In the genomic region with DNA sequence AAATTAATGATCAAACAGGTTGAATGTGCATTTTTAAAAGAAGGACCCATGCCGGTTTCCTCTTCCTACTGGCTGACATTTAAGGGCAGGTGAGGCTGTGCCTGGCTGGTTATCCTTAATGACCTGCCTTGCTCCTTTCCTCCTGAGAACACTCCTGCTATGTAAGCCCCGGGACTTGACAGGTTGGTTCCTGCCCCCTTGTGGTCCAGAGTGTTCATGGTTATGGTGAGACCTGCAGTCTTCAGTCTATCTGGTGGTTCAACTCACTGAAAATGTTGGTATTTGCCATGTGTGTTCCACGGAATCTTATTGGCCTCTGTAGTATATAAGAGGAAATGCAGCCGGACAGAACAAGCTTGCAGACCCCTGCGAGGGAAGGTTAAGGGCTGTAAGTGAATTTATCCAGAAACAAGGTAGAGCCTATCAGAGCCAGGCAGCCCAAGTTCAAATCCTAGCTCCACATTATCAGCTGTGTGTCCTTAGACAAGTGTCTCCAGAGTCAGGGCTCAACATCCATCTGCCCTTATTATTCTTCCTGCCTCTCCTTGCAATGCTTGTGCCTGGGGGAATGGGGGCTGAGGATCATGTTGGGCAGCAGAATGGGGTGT, we compare ENCODE assay signal across 8 cellular contexts. TPM values are rescaled to one million over a fixed set of nuclear protein-coding genes. Genes with fewer than 3 reads are reported as not detected.
DNase-seq lines count a peak whose midpoint lies in the region; ATAC-seq, FAIRE-seq and TF ChIP-seq lines count a peak whose summit lies in the region.

No MANE protein-coding gene starts in this region.

- no peak for TF ChIP-seq EP300 in transverse colon (IDR thresholded peaks at IDR 0.05; ENCODE audit: low read depth)

- CTCF ChIA-PET in Calu3 (lab: Charles Lee) = interaction anchor here (0.6 to 3.0 kb wide), 5 partner anchors 15 to 116 kb away, joined by 3 to 21 read pairs (median 8); no protein-coding TSS in a partner anchor
- CTCF ChIA-PET in HEK293 (lab: Yijun Ruan, JAX) = interaction anchor here (0.5 to 3.1 kb wide), 13 partner anchors 9 to 416 kb away, joined by 3 to 15 read pairs (median 4); no protein-coding TSS in a partner anchor

- TF ChIP-seq CTCF in Calu3 (IDR thresholded peaks at IDR 0.05; ENCODE audit: unreplicated experiment) (peak; percentile 72), HEK293 (tag by site-specific recombination; IDR thresholded peaks at IDR 0.05) (no peak), kidney (IDR thresholded peaks at IDR 0.05; ENCODE audit: borderline replicate concordance, extremely low read depth, insufficient read depth) (peak; percentile 58), transverse colon (IDR thresholded peaks at IDR 0.05) (peak in 4 of 5 experiments; percentile 16 to 32 (median 28))

- no peak for FAIRE-seq in kidney (lab: Jason Lieb, UNC)

- in situ Hi-C loops in transverse colon (cut with MboI; ENCODE audit: low pct_ligation_motif_present in 1 of 4, low pct_unique_long_range_greater_than_20kb in 1 of 4, low sequenced_read_pairs in 3 of 4) = no loop called here

- H3K9me3 Mint-ChIP-seq in Calu3 (ENCODE audit: low read depth, unreplicated experiment) = no peaks in the 10 kb centered on the region
- no peaks in the 10 kb centered on the region for H3K9me3 Mint-ChIP-seq in activated naive CD8-positive, alpha-beta T cell treated with anti-CD3 and anti-CD28 coated beads, Interleukin-2, amount 50 U/mL, for 24 hours

- H3K4me1 ChIP-seq in HEK293 (ENCODE audit: control insufficient read depth, insufficient read depth, low read length) = no peaks in the 10 kb centered on the region
- no peaks in the 10 kb centered on the region for H3K4me1 ChIP-seq in kidney (ENCODE audit: control insufficient read depth in 1 of 2, insufficient read depth in 1 of 2, low read depth in 1 of 2, low read length in 2 of 2)
- no peaks in the 10 kb centered on the region for H3K4me1 ChIP-seq in transverse colon

- no peaks in the 10 kb centered on the region for H3K36me3 Mint-ChIP-seq in Calu3 (ENCODE audit: insufficient read depth, unreplicated experiment)
- H3K36me3 Mint-ChIP-seq in activated naive CD8-positive, alpha-beta T cell treated with anti-CD3 and anti-CD28 coated beads, Interleukin-2, amount 50 U/mL, for 24 hours (ENCODE audit: low read depth) = no peaks in the 10 kb centered on the region

- no peak overlapping the region for H3K4me3 Mint-ChIP-seq in Calu3 (ENCODE audit: low read depth, unreplicated experiment)
- no peak overlapping the region for H3K4me3 Mint-ChIP-seq in activated naive CD8-positive, alpha-beta T cell treated with anti-CD3 and anti-CD28 coated beads, Interleukin-2, amount 50 U/mL, for 24 hours

- intact Hi-C loops in Calu3 (cut with micrococcal nuclease; ENCODE audit: unreplicated experiment) (loop anchor here (1.0 to 2.0 kb wide), 3 partner anchors 87 to 309 kb away; no protein-coding TSS in a partner anchor), kidney (cut with DNase I) (no loop called here), transverse colon (cut with DNase I; ENCODE audit: low total_unique reads) (no loop called here)

- no peak for ATAC-seq in activated naive CD8-positive, alpha-beta T cell treated with anti-CD3 and anti-CD28 coated beads, Interleukin-2, amount 50 U/mL, for 24 hours
- ATAC-seq in HG03280 (IDR thresholded peaks at IDR 0.05; ENCODE audit: unreplicated experiment) = no peak
- ATAC-seq in activated CD4-positive, CD25-positive, alpha-beta regulatory T cell treated with anti-CD3 and anti-CD28 coated beads, Interleukin-2, amount 50 U/mL, for 24 hours = no peak

- 25% methylated on average over 5 of the region's 5 CpGs; no CpG with 5 or more reads in 1 of the 2 donors for WGBS in transverse colon (ENCODE audit: low coverage in 1 of 2), 2 donors

- TF ChIP-seq POLR2A in transverse colon (IDR thresholded peaks at IDR 0.05) = no peak

- peaks cover 8% of the 10 kb centered on the region for H3K4me1 Mint-ChIP-seq in Calu3 (ENCODE audit: low read depth, unreplicated experiment)
- H3K4me1 Mint-ChIP-seq in activated naive CD8-positive, alpha-beta T cell treated with anti-CD3 and anti-CD28 coated beads, Interleukin-2, amount 50 U/mL, for 24 hours = no peaks in the 10 kb centered on the region

- no TSS peak for BruUV-seq in Calu3 (replicated peaks; lab: Mats Ljungman, UMichigan)

- H3K27me3 Mint-ChIP-seq in Calu3 (ENCODE audit: unreplicated experiment) = peaks cover 100% of the 10 kb centered on the region
- peaks cover 45% of the 10 kb centered on the region for H3K27me3 Mint-ChIP-seq in activated naive CD8-positive, alpha-beta T cell treated with anti-CD3 and anti-CD28 coated beads, Interleukin-2, amount 50 U/mL, for 24 hours

- no peaks in the 10 kb centered on the region for H3K9me3 ChIP-seq in HEK293 (ENCODE audit: control insufficient read depth, insufficient read depth, low read depth, low read length)
- no peaks in the 10 kb centered on the region for H3K9me3 ChIP-seq in kidney (ENCODE audit: control insufficient read depth in 1 of 2, low read length in 2 of 2)
- no peaks in the 10 kb centered on the region for H3K9me3 ChIP-seq in transverse colon

- H3K27me3 ChIP-seq in transverse colon = peaks cover 15% of the 10 kb centered on the region

- no peak overlapping the region for H3K4me3 ChIP-seq in HEK293 (ENCODE audit: low read depth, low read length)
- no peak overlapping the region for H3K4me3 ChIP-seq in kidney (ENCODE audit: low read length in 2 of 2)
- no peak overlapping the region for H3K4me3 ChIP-seq in transverse colon

- no peak overlapping the region for H3K27ac ChIP-seq in HEK293 (ENCODE audit: extremely low read depth, low read depth, low read length)
- no peak overlapping the region for H3K27ac ChIP-seq in kidney (ENCODE audit: low read depth in 2 of 2, low read length in 2 of 2)
- H3K27ac ChIP-seq in transverse colon = no peak overlapping the region

- POLR2A ChIA-PET in HEK293 (lab: Yijun Ruan, JAX) = no interaction called here

- DNase-seq in Calu3 (peak; percentile 85), NCI-H69 (lab: John Stamatoyannopoulos, UW) (peak; percentile 81), kidney (no peak), transverse colon (peak; percentile 8)
- peak; percentile 17 for DNase-seq in activated naive CD8-positive, alpha-beta T cell treated with anti-CD3 and anti-CD28 coated beads, Interleukin-2, amount 50 U/mL, for 24 hours

- no peaks in the 10 kb centered on the region for H3K36me3 ChIP-seq in HEK293 (ENCODE audit: control insufficient read depth in 2 of 2, insufficient read depth in 1 of 2, low read length in 2 of 2)
- no peaks in the 10 kb centered on the region for H3K36me3 ChIP-seq in kidney (ENCODE audit: control insufficient read depth in 1 of 2, insufficient read depth in 2 of 2, low read length in 2 of 2)
- no peaks in the 10 kb centered on the region for H3K36me3 ChIP-seq in transverse colon

- no peak overlapping the region for H3K27ac Mint-ChIP-seq in Calu3 (ENCODE audit: unreplicated experiment)
- H3K27ac Mint-ChIP-seq in activated naive CD8-positive, alpha-beta T cell treated with anti-CD3 and anti-CD28 coated beads, Interleukin-2, amount 50 U/mL, for 24 hours = no peak overlapping the region

- no peak overlapping the region for H3K9ac ChIP-seq in kidney (ENCODE audit: low read length in 2 of 2)

TF ChIP-seq in HEK293, 187 proteins besides CTCF, POLR2A, EP300 and RAD21:
- TF ChIP-seq ZNF654 (tag by site-specific recombination; IDR thresholded peaks at IDR 0.05; ENCODE audit: low read depth) (peak; percentile 52), ZNF514 (tag by site-specific recombination; IDR thresholded peaks at IDR 0.05) (no peak), ZSCAN16 (tag by site-specific recombination; IDR thresholded peaks at IDR 0.05) (no peak)

RNA-seq across cellular contexts. Expression of gene BPIFA3, which starts 5.2 kb away (rescaled TPM):
- not detected in 2 replicates for total RNA-seq in Calu3 (2022)
- not detected for total RNA-seq in kidney
- not detected for polyA plus RNA-seq in kidney (ENCODE audit: insufficient read depth, low read depth, low replicate concordance)
- total RNA-seq in transverse colon = not detected

RNA-seq across cellular contexts. Expression of gene BPIFA1, which starts 23.9 kb away (rescaled TPM):
- total RNA-seq in Calu3 (2022) (not detected in 2 replicates), kidney (not detected), transverse colon (not detected)
- polyA plus RNA-seq in kidney (ENCODE audit: insufficient read depth, low read depth, low replicate concordance) = not detected

RNA-seq across cellular contexts. Expression of gene BPIFA2, which starts 44.0 kb away (rescaled TPM):
- total RNA-seq in Calu3 (2022) = not detected in 2 replicates
- not detected for total RNA-seq in kidney
- polyA plus RNA-seq in kidney (ENCODE audit: insufficient read depth, low read depth, low replicate concordance) = 0.54 TPM
- not detected for total RNA-seq in transverse colon
